18 cellular contexts compared by ENCODE assay signal in genomic region chr20:17573493-17573892, GRCh38. TPM values are rescaled to one million over a fixed set of nuclear protein-coding genes. Genes with fewer than 3 reads are reported as not detected.
A peak's percentile ranks its signal among the peaks of the same experiment; 100 is the strongest.
DNase-seq lines count a peak whose midpoint lies in the region; TF ChIP-seq lines count a peak whose summit lies in the region.
"Had no signal": no experiment of that assay in that cellular context is flagged by ENCODE, and none has a peak within 500 bp of the region (broad histone marks: within the 10 kb centered on the region; RNA-seq: fewer than 3 reads in every experiment).

No MANE protein-coding gene starts in this region.

- H3K4me2 ChIP-seq in H9 (ENCODE audit: insufficient read depth, insufficient read length, low read length) (peak overlapping the region; percentile 16), mesenchymal stem cell (ENCODE audit: low read length, poor library complexity, severe bottlenecking) (no peak overlapping the region)

- H4K20me1 ChIP-seq in H9 (ENCODE audit: control insufficient read depth, insufficient read depth, insufficient read length) = no peaks in the 10 kb centered on the region

- TF ChIP-seq EP300 in stomach (IDR thresholded peaks at IDR 0.05) = no peak

- intact Hi-C loops in stomach (cut with DNase I; ENCODE audit: low total_unique reads) = no loop called here

- H3T11ph ChIP-seq in H9 (ENCODE audit: low read length) = no peak overlapping the region

- no peak overlapping the region for H2BK20ac ChIP-seq in H9 (ENCODE audit: low read depth, low read length, poor library complexity, severe bottlenecking)

- TF ChIP-seq CTCF in H9 (conservative IDR thresholded peaks at IDR 0.05) = no peak
- TF ChIP-seq CTCF in brain (conservative IDR thresholded peaks at IDR 0.05) = no peak
- no peak for TF ChIP-seq CTCF in stomach (IDR thresholded peaks at IDR 0.05)
- TF ChIP-seq CTCF in RWPE1 (conservative IDR thresholded peaks at IDR 0.05; ENCODE audit: low read depth) = no peak

- H3K9me3 Mint-ChIP-seq in H9 = 0 out of 5 replicates have a peak, but pooled peaks cover 0 to 2% of the 10 kb centered on the region in 2 experiments
- H3K9me3 Mint-ChIP-seq in brain = no peaks in the 10 kb centered on the region
- H3K9me3 Mint-ChIP-seq: dendritic cell treated with granulocyte-macrophage colony-stimulating factor and Interleukin-4, amounts not matched to agents 40 ng/mL and 50 ng/mL, for 4 days; immature natural killer cell had no signal

- H2BK5ac ChIP-seq in H9 (ENCODE audit: insufficient read length, low read length) (no peak overlapping the region), mesenchymal stem cell (ENCODE audit: low read depth, low read length, poor library complexity, severe bottlenecking) (no peak overlapping the region)

- H3K36me3 ChIP-seq in mesenchymal stem cell (ENCODE audit: control insufficient read depth in 1 of 2, insufficient read depth in 2 of 2, low read depth in 1 of 2, low read length in 2 of 2) (peaks cover 0 to 16% of the 10 kb centered on the region in 2 experiments), stomach (peaks cover 0 to 11% (median 5%) of the 10 kb centered on the region in 4 donors)

- no peak overlapping the region for H3K9ac ChIP-seq in H9 (ENCODE audit: extremely low read depth, insufficient read length, low read length)
- H3K9ac ChIP-seq in mesenchymal stem cell (ENCODE audit: low read length) = peak overlapping the region; percentile 96

- WGBS in H9 (ENCODE audit: extremely low coverage, insufficient read length, low lambda C conversion rate) = no CpG with 5 or more reads among the region's 3 CpGs
- WGBS in mesenchymal stem cell = 93% methylated on average over 2 of the region's 3 CpGs
- WGBS in stomach, 5 donors = 53 to 70% (median 60%) methylated on average over 3 of the region's 3 CpGs

- POLR2A ChIA-PET in RWPE1 (lab: Yijun Ruan, JAX; ENCODE audit: low non-redundant PET) = interaction anchor here (0.6 to 0.7 kb wide), 3 partner anchors 16 to 46 kb away, joined by 3 to 5 read pairs (median 4); no protein-coding TSS in a partner anchor

- no peak overlapping the region for H3K4ac ChIP-seq in H9 (ENCODE audit: low read depth, low read length)
- H3K4ac ChIP-seq in mesenchymal stem cell (ENCODE audit: low read depth in 1 of 2, low read length in 2 of 2) = no peak overlapping the region

- CTCF ChIA-PET in RWPE1 (lab: Yijun Ruan, JAX) = interaction anchor here (0.6 kb wide), 1 partner anchor 819 kb away, joined by 7 read pairs; no protein-coding TSS in a partner anchor

- H3K4me3 Mint-ChIP-seq in H9 (peak overlapping the region in 1 of 2 experiments; percentile 19; a peak in 1 of 5 replicates), brain (peak overlapping the region in 4 of 5 experiments; percentile 64 to 96 (median 94))
- H3K4me3 Mint-ChIP-seq: dendritic cell treated with granulocyte-macrophage colony-stimulating factor and Interleukin-4, amounts not matched to agents 40 ng/mL and 50 ng/mL, for 4 days had no signal

- DNase-seq in H9 (no peak), mesenchymal stem cell (no peak), stomach (no peak), CD1c-positive myeloid dendritic cell (ENCODE audit: extremely low spot score) (no peak), DMS153 treated with DMSO at 0.1 percent for 48 hours (lab: John Stamatoyannopoulos, UW; ENCODE audit: unreplicated experiment) (no peak), RWPE1 (ENCODE audit: low spot score) (no peak), mucosa of gallbladder (ENCODE audit: low spot score) (no peak)
- DNase-seq: activated CD4-positive, alpha-beta T cell treated with anti-CD3 and anti-CD28 coated beads for 4 hours; erythroblast; GDM1; immature natural killer cell; NCI-H524; stimulated activated CD4-positive, alpha-beta T cell treated with anti-CD3 and anti-CD28 coated beads, Interleukin-2, amount 100 ng/mL, for 24 hours; substantia nigra had no signal

- no peaks in the 10 kb centered on the region for H3K27me3 ChIP-seq in H9 (ENCODE audit: insufficient read depth, low read length)
- H3K27me3 ChIP-seq in mesenchymal stem cell (ENCODE audit: control insufficient read depth in 1 of 2, insufficient read depth in 1 of 2, low read length in 2 of 2) = no peaks in the 10 kb centered on the region
- no peaks in the 10 kb centered on the region for H3K27me3 ChIP-seq in stomach

- no peak for TF ChIP-seq POLR2A in stomach (IDR thresholded peaks at IDR 0.05)

- no peak overlapping the region for H3K27ac ChIP-seq in H9 (ENCODE audit: insufficient read length, low read depth, low read length)
- H3K27ac ChIP-seq in mesenchymal stem cell (ENCODE audit: low read length, poor library complexity, severe bottlenecking) = no peak overlapping the region
- H3K27ac ChIP-seq in stomach = peak overlapping the region in 3 of 5 donors; percentile 95 to 100 (median 100)
- no peak overlapping the region for H3K27ac ChIP-seq in RWPE1

- H3K4me3 ChIP-seq in mesenchymal stem cell (ENCODE audit: insufficient read depth in 1 of 2, low read depth in 1 of 2, low read length in 2 of 2) = no peak overlapping the region
- H3K4me3 ChIP-seq in stomach = peak overlapping the region in 3 of 4 donors; percentile 70 to 98 (median 95)
- H3K4me3 ChIP-seq: GM12878 had no signal

- H2BK12ac ChIP-seq in H9 (ENCODE audit: insufficient read length, low read depth, low read length) = no peak overlapping the region
- no peak overlapping the region for H2BK12ac ChIP-seq in mesenchymal stem cell (ENCODE audit: low read length in 2 of 2)

- H3K14ac ChIP-seq in H9 (ENCODE audit: insufficient read depth, low read length) = no peak overlapping the region
- no peak overlapping the region for H3K14ac ChIP-seq in mesenchymal stem cell (ENCODE audit: low read length in 2 of 2)

- peak overlapping the region in 1 of 3 experiments; percentile 80; a peak in 2 of 7 replicates for H3K27ac Mint-ChIP-seq in H9
- peak overlapping the region in 2 of 5 experiments; percentile 18 to 76 for H3K27ac Mint-ChIP-seq in brain
- H3K27ac Mint-ChIP-seq: dendritic cell treated with granulocyte-macrophage colony-stimulating factor and Interleukin-4, amounts not matched to agents 40 ng/mL and 50 ng/mL, for 4 days had no signal

- H3K4me1 Mint-ChIP-seq in H9 (peaks cover 51 to 56% of the 10 kb centered on the region in 2 experiments), brain (peaks cover 50% of the 10 kb centered on the region)

- H4K8ac ChIP-seq in H9 (replicated peaks; ENCODE audit: insufficient read length, low read depth, low read length) (no peak overlapping the region), mesenchymal stem cell (ENCODE audit: low read length) (no peak overlapping the region)

- H3K23ac ChIP-seq in H9 (ENCODE audit: insufficient read length, low read depth, low read length) (no peak overlapping the region), mesenchymal stem cell (ENCODE audit: low read length in 2 of 2) (no peak overlapping the region)

- H3K79me2 ChIP-seq in H9 (ENCODE audit: insufficient read depth, low read length) = peaks cover 22% of the 10 kb centered on the region; the same call in 1 of the 2 replicates

- H3K18ac ChIP-seq in H9 (ENCODE audit: insufficient read length, low read depth, low read length) (no peak overlapping the region), mesenchymal stem cell (ENCODE audit: low read depth in 1 of 2, low read length in 2 of 2) (no peak overlapping the region)

- H4K91ac ChIP-seq in H9 (ENCODE audit: insufficient read length, low read depth, low read length) (no peak overlapping the region), mesenchymal stem cell (ENCODE audit: low read length) (no peak overlapping the region)

- H2AK5ac ChIP-seq in H9 (ENCODE audit: insufficient read length, low read length) = no peak overlapping the region
- H2AK5ac ChIP-seq in mesenchymal stem cell (ENCODE audit: low read length, severe bottlenecking) = no peak overlapping the region

- peaks cover 1% of the 10 kb centered on the region for H3K79me1 ChIP-seq in H9 (ENCODE audit: insufficient read depth, low read depth, low read length, poor library complexity, severe bottlenecking)
- no peaks in the 10 kb centered on the region for H3K79me1 ChIP-seq in mesenchymal stem cell (replicated peaks; ENCODE audit: low read length, poor library complexity, severe bottlenecking)

- H3K36me3 Mint-ChIP-seq in H9 (ENCODE audit: insufficient read depth in 1 of 3, low read depth in 3 of 3) = peaks cover 0 to 4% (median 2%) of the 10 kb centered on the region in 3 experiments; a peak in 1 of 7 replicates
- peaks cover 21% of the 10 kb centered on the region for H3K36me3 Mint-ChIP-seq in brain
- H3K36me3 Mint-ChIP-seq: immature natural killer cell had no signal

- H3K4me1 ChIP-seq in H9 (ENCODE audit: insufficient read depth, low read length) (peaks cover 12% of the 10 kb centered on the region), mesenchymal stem cell (ENCODE audit: control insufficient read depth, insufficient read depth, low read depth, low read length) (peaks cover 1% of the 10 kb centered on the region), stomach (peaks cover 18 to 78% (median 53%) of the 10 kb centered on the region in 4 donors)

- no peak overlapping the region for H3K56ac ChIP-seq in H9 (ENCODE audit: insufficient read length, low read depth, low read length)

- no peak overlapping the region for H2BK15ac ChIP-seq in H9 (ENCODE audit: low read depth, low read length)
- no peak overlapping the region for H2BK15ac ChIP-seq in mesenchymal stem cell (ENCODE audit: low read depth, poor library complexity, severe bottlenecking)

- H3K23me2 ChIP-seq in H9 (ENCODE audit: insufficient read length, low read depth, low read length, poor library complexity, severe bottlenecking) = peaks cover 9% of the 10 kb centered on the region

- H2BK120ac ChIP-seq in H9 (ENCODE audit: low read depth, low read length, poor library complexity, severe bottlenecking) (no peak overlapping the region), mesenchymal stem cell (ENCODE audit: low read depth, low read length) (no peak overlapping the region)

- H2AFZ ChIP-seq in H9 (ENCODE audit: low read length) = no peak overlapping the region
- no peak overlapping the region for H2AFZ ChIP-seq in mesenchymal stem cell (ENCODE audit: low read depth, low read length)

- no peak overlapping the region for H4K5ac ChIP-seq in H9 (ENCODE audit: insufficient read length, low read depth, low read length)

- no peaks in the 10 kb centered on the region for H3K9me3 ChIP-seq in H9 (ENCODE audit: control insufficient read depth, low read depth, low read length)
- no peaks in the 10 kb centered on the region for H3K9me3 ChIP-seq in mesenchymal stem cell (ENCODE audit: control insufficient read depth, low read length)
- H3K9me3 ChIP-seq in stomach = no peaks in the 10 kb centered on the region

- no peaks in the 10 kb centered on the region for H3K27me3 Mint-ChIP-seq in H9 (ENCODE audit: low read depth)
- H3K27me3 Mint-ChIP-seq in brain = peaks cover 5% of the 10 kb centered on the region

RNA-seq across cellular contexts. Expression of gene DSTN, which starts 3.6 kb away (rescaled TPM):
- total RNA-seq in H9 (2021) (145 and 148 TPM in 2 replicates), stomach (1,000 to 10,000 TPM in 1 of 5 donors, 100 to 1,000 TPM in 4; 334 to 1,254 (median 555) TPM), mucosa of gallbladder (738 TPM)
- polyA plus RNA-seq in brain (ENCODE audit: insufficient read depth, low read depth, low replicate concordance) (235 TPM), stomach (100 to 1,000 TPM; 464 to 624 (median 598) TPM)
- polyA plus RNA-seq in mesenchymal stem cell (2013, experiment 1 of 2) = 931 TPM
- 914 TPM for polyA plus RNA-seq in mesenchymal stem cell (2013, experiment 2 of 2)

RNA-seq across cellular contexts. Expression of gene BFSP1, which starts 42.3 kb away (rescaled TPM):
- total RNA-seq in H9 (2021) (8.6 and 9.4 TPM in 2 replicates), stomach (1 to 10 TPM in 3 of 5 donors, not detected in 2; 1.7 to 7.1 (median 3.2) TPM), mucosa of gallbladder (1.2 TPM)
- polyA plus RNA-seq in brain (ENCODE audit: insufficient read depth, low read depth, low replicate concordance) (3.6 TPM), stomach (1 to 10 TPM in 1 of 3 donors, under 1 TPM in 1, not detected in 1; 0.70 to 1.2 TPM)
- polyA plus RNA-seq in mesenchymal stem cell (2013, experiment 1 of 2) = 6.3 TPM
- polyA plus RNA-seq in mesenchymal stem cell (2013, experiment 2 of 2) = 6.0 TPM
- total RNA-seq: OCI-LY7 had no signal

Comparison
In these comparisons a context has a peak if more than half of its experiments do, and no peak if none do; other contexts are left out.
1. H3K27ac ChIP-seq: peak in stomach (3 of 5); none in H9 (single experiment), mesenchymal stem cell (single experiment) and RWPE1 (single experiment).
2. H3K4me3 ChIP-seq: peak in stomach (3 of 4); none in mesenchymal stem cell (0 of 2).